Comparison of ENCODE assay signal across 1 cellular context in the genomic region with DNA sequence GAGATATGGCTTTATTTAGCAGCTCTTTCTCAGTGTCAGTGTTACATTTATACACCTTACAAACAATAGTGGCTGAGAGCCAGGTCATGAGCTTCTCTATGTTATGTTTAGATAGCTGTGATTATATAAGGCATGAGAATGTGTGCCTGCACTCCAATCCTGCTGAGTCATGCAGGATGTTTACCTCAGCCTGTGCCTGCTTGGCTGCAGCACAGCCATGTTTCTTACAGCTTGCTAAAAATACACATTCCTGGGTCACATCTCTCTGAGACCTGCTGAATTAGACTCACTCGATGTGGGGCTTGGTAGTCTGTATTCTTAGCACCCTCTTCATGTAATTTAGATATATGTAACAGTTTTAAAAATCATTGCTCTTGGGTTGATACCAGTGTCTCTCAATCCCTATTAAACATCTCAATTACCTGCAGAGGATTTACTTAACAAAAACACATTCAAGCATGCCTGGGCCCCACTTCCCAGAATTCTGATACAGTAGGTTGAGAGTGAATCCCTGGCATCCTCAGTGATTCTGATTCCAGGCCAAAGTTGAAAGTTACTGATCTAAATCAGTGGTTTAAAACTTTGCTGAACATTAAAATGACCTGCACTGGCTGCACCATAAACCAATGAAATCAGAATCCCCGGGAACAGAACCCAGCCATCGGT.
TF ChIP-seq lines count a peak whose summit lies in the region.

No MANE protein-coding gene starts in this region.

TF ChIP-seq in K562, 482 proteins besides CTCF, POLR2A, EP300 and RAD21 (continued from another document and continues in another):
- no peak for TF ChIP-seq CHAMP1 (IDR thresholded peaks at IDR 0.05)
- no peak for TF ChIP-seq SIN3A (IDR thresholded peaks at IDR 0.05; ENCODE audit: borderline replicate concordance in 2 of 2, control insufficient read depth in 1 of 2, low read depth in 2 of 2, low read length in 2 of 2)
- no peak for TF ChIP-seq LCOR (CRISPR knock-in tag; IDR thresholded peaks at IDR 0.05)
- TF ChIP-seq SMARCC2 (IDR thresholded peaks at IDR 0.05; ENCODE audit: low read depth): no peak
- peak; percentile 89 for TF ChIP-seq C11orf30 (IDR thresholded peaks at IDR 0.05; ENCODE audit: low read depth)
- TF ChIP-seq, protein P1, sequence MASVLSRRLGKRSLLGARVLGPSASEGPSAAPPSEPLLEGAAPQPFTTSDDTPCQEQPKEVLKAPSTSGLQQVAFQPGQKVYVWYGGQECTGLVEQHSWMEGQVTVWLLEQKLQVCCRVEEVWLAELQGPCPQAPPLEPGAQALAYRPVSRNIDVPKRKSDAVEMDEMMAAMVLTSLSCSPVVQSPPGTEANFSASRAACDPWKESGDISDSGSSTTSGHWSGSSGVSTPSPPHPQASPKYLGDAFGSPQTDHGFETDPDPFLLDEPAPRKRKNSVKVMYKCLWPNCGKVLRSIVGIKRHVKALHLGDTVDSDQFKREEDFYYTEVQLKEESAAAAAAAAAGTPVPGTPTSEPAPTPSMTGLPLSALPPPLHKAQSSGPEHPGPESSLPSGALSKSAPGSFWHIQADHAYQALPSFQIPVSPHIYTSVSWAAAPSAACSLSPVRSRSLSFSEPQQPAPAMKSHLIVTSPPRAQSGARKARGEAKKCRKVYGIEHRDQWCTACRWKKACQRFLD (CRISPR knock-in tag; IDR thresholded peaks at IDR 0.05): peak; percentile 98
- 0 out of 2 replicates have a peak, but pooled peaks have one; percentile 25 for TF ChIP-seq SMARCA4 (IDR thresholded peaks at IDR 0.05)
- TF ChIP-seq ZNF696 (CRISPR knock-in tag; conservative IDR thresholded peaks at IDR 0.05): no peak
- TF ChIP-seq, protein P2, sequence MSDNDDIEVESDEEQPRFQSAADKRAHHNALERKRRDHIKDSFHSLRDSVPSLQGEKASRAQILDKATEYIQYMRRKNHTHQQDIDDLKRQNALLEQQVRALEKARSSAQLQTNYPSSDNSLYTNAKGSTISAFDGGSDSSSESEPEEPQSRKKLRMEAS (CRISPR knock-in tag; IDR thresholded peaks at IDR 0.05): no peak
- no peak for TF ChIP-seq ZNF785 (CRISPR knock-in tag; IDR thresholded peaks at IDR 0.05)
- no peak for TF ChIP-seq U2AF1 (optimal IDR thresholded peaks at IDR 0.05; ENCODE audit: low read depth, low read length)
- no peak for TF ChIP-seq CHD4 (IDR thresholded peaks at IDR 0.05; ENCODE audit: insufficient read depth, insufficient replicate concordance, low read depth, low read length, poor library complexity, severe bottlenecking)
- no peak for TF ChIP-seq TAF15 (IDR thresholded peaks at IDR 0.05; ENCODE audit: low read depth, low read length)
- no peak for TF ChIP-seq POLR3G (IDR thresholded peaks at IDR 0.05; ENCODE audit: extremely low read depth, insufficient read length, insufficient replicate concordance)
- peak in 1 of 2 experiments; percentile 95; a peak in 2 of 3 replicates for TF ChIP-seq CBX3 (IDR thresholded peaks at IDR 0.05; ENCODE audit: borderline replicate concordance in 1 of 2, low read length in 2 of 2)
- TF ChIP-seq THAP12 (CRISPR knock-in tag; IDR thresholded peaks at IDR 0.05): no peak
- TF ChIP-seq EWSR1 (IDR thresholded peaks at IDR 0.05; ENCODE audit: borderline replicate concordance, low read depth, partially characterized antibody): no peak
- TF ChIP-seq ETS2 (tag; IDR thresholded peaks at IDR 0.05; ENCODE audit: borderline replicate concordance, poor library complexity, severe bottlenecking): no peak
- TF ChIP-seq MCM7 (IDR thresholded peaks at IDR 0.05): no peak
- peak; percentile 77; the same call in 1 of the 2 replicates for TF ChIP-seq ZNF140 (CRISPR knock-in tag; IDR thresholded peaks at IDR 0.05)
- TF ChIP-seq ZNF384 (IDR thresholded peaks at IDR 0.05; ENCODE audit: low read depth, low read length): no peak
- no peak for TF ChIP-seq SNIP1 (IDR thresholded peaks at IDR 0.05; ENCODE audit: low read depth)
- TF ChIP-seq FOXM1 (IDR thresholded peaks at IDR 0.05; ENCODE audit: low read depth): no peak
- no peak for TF ChIP-seq FOXM1 (CRISPR knock-in tag; IDR thresholded peaks at IDR 0.05; ENCODE audit: low read depth)
- TF ChIP-seq ZC3H11A (IDR thresholded peaks at IDR 0.05; ENCODE audit: low read depth, low read length): no peak
- no peak for TF ChIP-seq SMAD2 (IDR thresholded peaks at IDR 0.05; ENCODE audit: low read depth, low read length)
- TF ChIP-seq TAF9B (IDR thresholded peaks at IDR 0.05; ENCODE audit: partially characterized antibody): no peak
- TF ChIP-seq ELF4 (CRISPR knock-in tag; IDR thresholded peaks at IDR 0.05): no peak
- peak; percentile 87 for TF ChIP-seq ZNF239 (CRISPR knock-in tag; IDR thresholded peaks at IDR 0.05)
- TF ChIP-seq FOXO4 (CRISPR knock-in tag; IDR thresholded peaks at IDR 0.05): no peak
- peak; percentile 88 for TF ChIP-seq TCFL5 (CRISPR knock-in tag; conservative IDR thresholded peaks at IDR 0.05)
- TF ChIP-seq ZNF707 (CRISPR knock-in tag; conservative IDR thresholded peaks at IDR 0.05): no peak
- 0 out of 2 replicates have a peak, but pooled peaks have one; percentile 26 for TF ChIP-seq ZNF507 (tag; conservative IDR thresholded peaks at IDR 0.05)
- peak; percentile 90 for TF ChIP-seq ZBTB17 (CRISPR knock-in tag; IDR thresholded peaks at IDR 0.05)
- no peak for TF ChIP-seq ZNF133 (CRISPR knock-in tag; IDR thresholded peaks at IDR 0.05)
- peak; percentile 24; the same call in 1 of the 2 replicates for TF ChIP-seq HSF4 (CRISPR knock-in tag; IDR thresholded peaks at IDR 0.05; ENCODE audit: borderline replicate concordance)
- no peak for TF ChIP-seq POLR2H (tag; IDR thresholded peaks at IDR 0.05; ENCODE audit: low read depth)
- TF ChIP-seq SLC30A9 (CRISPR knock-in tag; IDR thresholded peaks at IDR 0.05): no peak
- TF ChIP-seq, protein P3, sequence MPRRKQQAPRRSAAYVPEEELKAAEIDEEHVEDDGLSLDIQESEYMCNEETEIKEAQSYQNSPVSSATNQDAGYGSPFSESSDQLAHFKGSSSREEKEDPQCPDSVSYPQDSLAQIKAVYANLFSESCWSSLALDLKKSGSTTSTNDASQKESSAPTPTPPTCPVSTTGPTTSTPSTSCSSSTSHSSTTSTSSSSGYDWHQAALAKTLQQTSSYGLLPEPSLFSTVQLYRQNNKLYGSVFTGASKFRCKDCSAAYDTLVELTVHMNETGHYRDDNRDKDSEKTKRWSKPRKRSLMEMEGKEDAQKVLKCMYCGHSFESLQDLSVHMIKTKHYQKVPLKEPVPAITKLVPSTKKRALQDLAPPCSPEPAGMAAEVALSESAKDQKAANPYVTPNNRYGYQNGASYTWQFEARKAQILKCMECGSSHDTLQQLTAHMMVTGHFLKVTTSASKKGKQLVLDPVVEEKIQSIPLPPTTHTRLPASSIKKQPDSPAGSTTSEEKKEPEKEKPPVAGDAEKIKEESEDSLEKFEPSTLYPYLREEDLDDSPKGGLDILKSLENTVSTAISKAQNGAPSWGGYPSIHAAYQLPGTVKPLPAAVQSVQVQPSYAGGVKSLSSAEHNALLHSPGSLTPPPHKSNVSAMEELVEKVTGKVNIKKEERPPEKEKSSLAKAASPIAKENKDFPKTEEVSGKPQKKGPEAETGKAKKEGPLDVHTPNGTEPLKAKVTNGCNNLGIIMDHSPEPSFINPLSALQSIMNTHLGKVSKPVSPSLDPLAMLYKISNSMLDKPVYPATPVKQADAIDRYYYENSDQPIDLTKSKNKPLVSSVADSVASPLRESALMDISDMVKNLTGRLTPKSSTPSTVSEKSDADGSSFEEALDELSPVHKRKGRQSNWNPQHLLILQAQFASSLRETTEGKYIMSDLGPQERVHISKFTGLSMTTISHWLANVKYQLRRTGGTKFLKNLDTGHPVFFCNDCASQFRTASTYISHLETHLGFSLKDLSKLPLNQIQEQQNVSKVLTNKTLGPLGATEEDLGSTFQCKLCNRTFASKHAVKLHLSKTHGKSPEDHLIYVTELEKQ (CRISPR knock-in tag; IDR thresholded peaks at IDR 0.05): peak; percentile 73; the same call in 1 of the 2 replicates
- no peak; the same call in 1 of the 2 replicates for TF ChIP-seq MECOM (CRISPR knock-in tag; IDR thresholded peaks at IDR 0.05)
- TF ChIP-seq ZNF232 (CRISPR knock-in tag; IDR thresholded peaks at IDR 0.05): no peak
- TF ChIP-seq LARP7 (IDR thresholded peaks at IDR 0.05): no peak
- TF ChIP-seq HNRNPL (IDR thresholded peaks at IDR 0.05; ENCODE audit: low read depth, low read length): no peak
- no peak for TF ChIP-seq DLX4 (CRISPR knock-in tag; IDR thresholded peaks at IDR 0.05)
- TF ChIP-seq RUNX1 (IDR thresholded peaks at IDR 0.05; ENCODE audit: low read depth): no peak
- no peak for TF ChIP-seq PRPF4 (IDR thresholded peaks at IDR 0.05; ENCODE audit: insufficient read depth, low read depth, low read length, poor library complexity, severe bottlenecking)
- TF ChIP-seq TARDBP (IDR thresholded peaks at IDR 0.05): no peak
- TF ChIP-seq SP1 (CRISPR knock-in tag; IDR thresholded peaks at IDR 0.05): no peak
- TF ChIP-seq KLF6 (CRISPR knock-in tag; IDR thresholded peaks at IDR 0.05; ENCODE audit: borderline replicate concordance): peak; percentile 96; the same call in 1 of the 2 replicates
- peak; percentile 99 for TF ChIP-seq ZNF592 (IDR thresholded peaks at IDR 0.05)
- TF ChIP-seq DACH1 (IDR thresholded peaks at IDR 0.05; ENCODE audit: partially characterized antibody): no peak
- TF ChIP-seq FOXK1 (CRISPR knock-in tag; IDR thresholded peaks at IDR 0.05; ENCODE audit: borderline replicate concordance): no peak
- TF ChIP-seq ZKSCAN3 (CRISPR knock-in tag; IDR thresholded peaks at IDR 0.05): no peak
